1 cellular context compared by ENCODE assay signal in the genomic region with DNA sequence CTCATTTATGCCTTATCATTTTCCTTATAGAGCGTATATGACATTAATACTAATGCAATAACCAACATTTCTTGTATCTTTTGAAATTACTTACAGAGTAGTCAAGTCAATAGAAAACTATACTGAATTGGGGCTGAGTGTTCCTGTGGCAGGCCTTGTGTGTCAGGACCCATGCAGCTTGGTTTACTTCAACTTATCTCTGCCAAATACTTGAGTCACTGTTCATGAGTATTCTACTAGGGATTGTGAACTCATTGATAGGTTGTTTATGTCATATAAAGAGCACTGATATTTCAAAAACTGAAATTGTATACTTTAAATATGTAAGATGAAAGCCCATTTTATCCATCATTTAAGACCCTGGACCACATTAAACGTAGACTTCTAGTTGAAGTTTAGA.
TF ChIP-seq lines count a peak whose summit lies in the region.

No MANE protein-coding gene starts in this region.

TF ChIP-seq in GM12878, 131 proteins besides CTCF, POLR2A, EP300 and RAD21 (continued from another document):
- TF ChIP-seq, protein P1, sequence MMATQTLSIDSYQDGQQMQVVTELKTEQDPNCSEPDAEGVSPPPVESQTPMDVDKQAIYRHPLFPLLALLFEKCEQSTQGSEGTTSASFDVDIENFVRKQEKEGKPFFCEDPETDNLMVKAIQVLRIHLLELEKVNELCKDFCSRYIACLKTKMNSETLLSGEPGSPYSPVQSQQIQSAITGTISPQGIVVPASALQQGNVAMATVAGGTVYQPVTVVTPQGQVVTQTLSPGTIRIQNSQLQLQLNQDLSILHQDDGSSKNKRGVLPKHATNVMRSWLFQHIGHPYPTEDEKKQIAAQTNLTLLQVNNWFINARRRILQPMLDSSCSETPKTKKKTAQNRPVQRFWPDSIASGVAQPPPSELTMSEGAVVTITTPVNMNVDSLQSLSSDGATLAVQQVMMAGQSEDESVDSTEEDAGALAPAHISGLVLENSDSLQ (IDR thresholded peaks at IDR 0.05): no peak
- TF ChIP-seq PML (IDR thresholded peaks at IDR 0.05; ENCODE audit: low read length) (no peak), SREBF2 (IDR thresholded peaks at IDR 0.05; ENCODE audit: low read length) (no peak), RFX5 (IDR thresholded peaks at IDR 0.05; ENCODE audit: low read depth, low read length) (no peak), ASH2L (IDR thresholded peaks at IDR 0.05; ENCODE audit: borderline replicate concordance, low read depth) (no peak), SUZ12 (IDR thresholded peaks at IDR 0.05; ENCODE audit: unreplicated experiment) (no peak), ZBTB40 (IDR thresholded peaks at IDR 0.05; ENCODE audit: borderline replicate concordance) (no peak)
TF ChIP-seq in GM12878: peak in this region for 0.
